ENCODE assay signal across 34 cellular contexts in the genomic region with DNA sequence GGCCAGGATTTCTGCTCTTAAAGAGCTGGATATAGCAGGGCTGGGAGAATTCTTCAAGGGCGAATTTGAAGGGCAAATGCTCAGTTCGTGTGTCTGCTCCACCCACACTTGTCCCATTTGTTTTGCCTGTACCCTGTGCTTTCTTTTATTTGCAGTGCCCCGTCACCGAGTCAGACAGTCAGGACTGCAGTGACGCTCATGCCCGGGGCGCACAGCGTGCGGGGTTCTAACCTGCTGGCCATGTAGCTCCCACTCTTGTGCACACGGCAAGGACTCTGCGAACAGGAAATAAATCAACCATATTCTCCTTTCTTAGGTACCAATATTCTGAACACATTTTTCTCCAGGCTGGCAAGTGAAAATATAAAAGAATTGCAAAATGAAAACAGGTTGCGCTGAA.
"Had no signal": no experiment of that assay in that cellular context is flagged by ENCODE, and none has a peak within 500 bp of the region (broad histone marks: within the 10 kb centered on the region; RNA-seq: fewer than 3 reads in every experiment).

No MANE protein-coding gene starts in this region.

- H3K27me3 ChIP-seq: MG63 had no signal

- H3K9ac ChIP-seq: KMS-11 had no signal

- H3K4me3 ChIP-seq: MG63 had no signal

- H3K27ac ChIP-seq: KMS-11 had no signal

- H3K4me2 ChIP-seq: KMS-11 had no signal

- H3K9me3 ChIP-seq: MG63 had no signal

- H3K36me3 ChIP-seq: MG63 had no signal

- DNase-seq: Karpas-422, Kasumi-1, MG63, MM.1S, MV-4-11, NCI-H1048, NCI-H1092, NCI-H1092 treated with DMSO at 0.1 percent for 48 hours, NCI-H1105, NCI-H1105 treated with DMSO at 0.1 percent for 48 hours, NCI-H1417, NCI-H1417 treated with DMSO at 0.1 percent for 48 hours, NCI-H1436, NCI-H1436 treated with DMSO at 0.1 percent for 48 hours, NCI-H146, NCI-H1694, NCI-H1694 treated with DMSO at 0.1 percent for 48 hours, NCI-H187, NCI-H187 treated with DMSO at 0.1 percent for 48 hours, NCI-H1930, NCI-H2029, NCI-H2029 treated with DMSO at 0.1 percent for 48 hours, NCI-H2081, NCI-H2081 treated with DMSO at 0.1 percent for 48 hours, NCI-H2107, NCI-H2171, NCI-H2171 treated with DMSO at 0.1 percent for 48 hours, NCI-H2227 treated with DMSO at 0.1 percent for 48 hours, NCI-H226, NCI-H345, NCI-H446, NCI-H446 treated with DMSO at 0.1 percent for 48 hours, NCI-H510A had no signal
